1 cellular context compared by ENCODE assay signal in genomic region chr12:119695034-119695433, GRCh38.
TF ChIP-seq lines count a peak whose summit lies in the region.

No MANE protein-coding gene starts in this region.

TF ChIP-seq in WTC11, 78 proteins besides CTCF, POLR2A, EP300 and RAD21 (continued from another document):
- TF ChIP-seq E2F5 (CRISPR knock-in tag; IDR thresholded peaks at IDR 0.05) (no peak), FOXP1 (CRISPR knock-in tag; IDR thresholded peaks at IDR 0.05; ENCODE audit: borderline replicate concordance) (no peak), ZNF512 (CRISPR knock-in tag; IDR thresholded peaks at IDR 0.05; ENCODE audit: borderline replicate concordance) (no peak), ZNF317 (CRISPR knock-in tag; IDR thresholded peaks at IDR 0.05; ENCODE audit: borderline replicate concordance, low read depth) (no peak)
